In the genomic region with DNA sequence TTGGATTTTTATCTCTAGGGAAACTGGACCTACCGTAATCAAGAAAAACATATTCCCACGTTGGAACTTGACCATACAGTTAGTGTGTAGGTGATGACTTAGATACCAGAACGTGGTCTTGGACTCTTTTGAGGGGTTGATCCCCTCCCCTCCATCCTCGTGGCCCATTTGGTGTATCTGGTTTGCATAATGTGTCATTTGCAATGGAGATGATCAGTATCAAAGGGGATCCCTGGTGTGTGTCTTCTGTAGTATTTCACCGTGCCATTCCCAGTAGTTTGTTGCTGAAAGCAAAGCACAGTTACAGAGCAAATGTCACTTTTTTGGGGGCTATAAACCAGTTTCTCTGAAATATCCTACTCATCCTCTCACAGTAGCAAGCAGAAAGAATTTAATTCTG, we compare ENCODE assay signal across 3 cellular contexts.
TF ChIP-seq lines count a peak whose summit lies in the region.

No MANE protein-coding gene starts in this region.

TF ChIP-seq in SK-N-SH, 30 proteins besides CTCF, POLR2A, EP300 and RAD21 (continued from another document and continues in another):
- TF ChIP-seq SIN3A (IDR thresholded peaks at IDR 0.05; ENCODE audit: borderline replicate concordance, low read depth, low read length) (no peak), GATA2 (CRISPR knock-in tag; IDR thresholded peaks at IDR 0.05) (peak; percentile 91), FOXM1 (IDR thresholded peaks at IDR 0.05; ENCODE audit: low read depth) (no peak), RXRA (IDR thresholded peaks at IDR 0.05; ENCODE audit: borderline replicate concordance, low read depth) (no peak), TCF12 (IDR thresholded peaks at IDR 0.05) (peak; percentile 12; the same call in 1 of the 2 replicates), SMC3 (IDR thresholded peaks at IDR 0.05; ENCODE audit: low read depth, low read length) (no peak), RCOR1 (IDR thresholded peaks at IDR 0.05; ENCODE audit: low read length) (no peak)
- TF ChIP-seq, protein P1, sequence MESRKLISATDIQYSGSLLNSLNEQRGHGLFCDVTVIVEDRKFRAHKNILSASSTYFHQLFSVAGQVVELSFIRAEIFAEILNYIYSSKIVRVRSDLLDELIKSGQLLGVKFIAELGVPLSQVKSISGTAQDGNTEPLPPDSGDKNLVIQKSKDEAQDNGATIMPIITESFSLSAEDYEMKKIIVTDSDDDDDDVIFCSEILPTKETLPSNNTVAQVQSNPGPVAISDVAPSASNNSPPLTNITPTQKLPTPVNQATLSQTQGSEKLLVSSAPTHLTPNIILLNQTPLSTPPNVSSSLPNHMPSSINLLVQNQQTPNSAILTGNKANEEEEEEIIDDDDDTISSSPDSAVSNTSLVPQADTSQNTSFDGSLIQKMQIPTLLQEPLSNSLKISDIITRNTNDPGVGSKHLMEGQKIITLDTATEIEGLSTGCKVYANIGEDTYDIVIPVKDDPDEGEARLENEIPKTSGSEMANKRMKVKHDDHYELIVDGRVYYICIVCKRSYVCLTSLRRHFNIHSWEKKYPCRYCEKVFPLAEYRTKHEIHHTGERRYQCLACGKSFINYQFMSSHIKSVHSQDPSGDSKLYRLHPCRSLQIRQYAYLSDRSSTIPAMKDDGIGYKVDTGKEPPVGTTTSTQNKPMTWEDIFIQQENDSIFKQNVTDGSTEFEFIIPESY (IDR thresholded peaks at IDR 0.05; ENCODE audit: borderline replicate concordance, low read depth): no peak
- TF ChIP-seq, protein P2, sequence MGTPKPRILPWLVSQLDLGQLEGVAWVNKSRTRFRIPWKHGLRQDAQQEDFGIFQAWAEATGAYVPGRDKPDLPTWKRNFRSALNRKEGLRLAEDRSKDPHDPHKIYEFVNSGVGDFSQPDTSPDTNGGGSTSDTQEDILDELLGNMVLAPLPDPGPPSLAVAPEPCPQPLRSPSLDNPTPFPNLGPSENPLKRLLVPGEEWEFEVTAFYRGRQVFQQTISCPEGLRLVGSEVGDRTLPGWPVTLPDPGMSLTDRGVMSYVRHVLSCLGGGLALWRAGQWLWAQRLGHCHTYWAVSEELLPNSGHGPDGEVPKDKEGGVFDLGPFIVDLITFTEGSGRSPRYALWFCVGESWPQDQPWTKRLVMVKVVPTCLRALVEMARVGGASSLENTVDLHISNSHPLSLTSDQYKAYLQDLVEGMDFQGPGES (IDR thresholded peaks at IDR 0.05; ENCODE audit: low read depth, low read length): no peak
- TF ChIP-seq, protein P3, sequence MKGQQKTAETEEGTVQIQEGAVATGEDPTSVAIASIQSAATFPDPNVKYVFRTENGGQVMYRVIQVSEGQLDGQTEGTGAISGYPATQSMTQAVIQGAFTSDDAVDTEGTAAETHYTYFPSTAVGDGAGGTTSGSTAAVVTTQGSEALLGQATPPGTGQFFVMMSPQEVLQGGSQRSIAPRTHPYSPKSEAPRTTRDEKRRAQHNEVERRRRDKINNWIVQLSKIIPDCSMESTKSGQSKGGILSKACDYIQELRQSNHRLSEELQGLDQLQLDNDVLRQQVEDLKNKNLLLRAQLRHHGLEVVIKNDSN (IDR thresholded peaks at IDR 0.05; ENCODE audit: borderline replicate concordance, low read depth): no peak
- TF ChIP-seq, protein P4, sequence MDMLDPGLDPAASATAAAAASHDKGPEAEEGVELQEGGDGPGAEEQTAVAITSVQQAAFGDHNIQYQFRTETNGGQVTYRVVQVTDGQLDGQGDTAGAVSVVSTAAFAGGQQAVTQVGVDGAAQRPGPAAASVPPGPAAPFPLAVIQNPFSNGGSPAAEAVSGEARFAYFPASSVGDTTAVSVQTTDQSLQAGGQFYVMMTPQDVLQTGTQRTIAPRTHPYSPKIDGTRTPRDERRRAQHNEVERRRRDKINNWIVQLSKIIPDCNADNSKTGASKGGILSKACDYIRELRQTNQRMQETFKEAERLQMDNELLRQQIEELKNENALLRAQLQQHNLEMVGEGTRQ (IDR thresholded peaks at IDR 0.05; ENCODE audit: borderline replicate concordance, low read depth, low read length): no peak

TF ChIP-seq in WTC11, 78 proteins besides CTCF, POLR2A, EP300 and RAD21 (continued from another document):
- TF ChIP-seq, protein P5, sequence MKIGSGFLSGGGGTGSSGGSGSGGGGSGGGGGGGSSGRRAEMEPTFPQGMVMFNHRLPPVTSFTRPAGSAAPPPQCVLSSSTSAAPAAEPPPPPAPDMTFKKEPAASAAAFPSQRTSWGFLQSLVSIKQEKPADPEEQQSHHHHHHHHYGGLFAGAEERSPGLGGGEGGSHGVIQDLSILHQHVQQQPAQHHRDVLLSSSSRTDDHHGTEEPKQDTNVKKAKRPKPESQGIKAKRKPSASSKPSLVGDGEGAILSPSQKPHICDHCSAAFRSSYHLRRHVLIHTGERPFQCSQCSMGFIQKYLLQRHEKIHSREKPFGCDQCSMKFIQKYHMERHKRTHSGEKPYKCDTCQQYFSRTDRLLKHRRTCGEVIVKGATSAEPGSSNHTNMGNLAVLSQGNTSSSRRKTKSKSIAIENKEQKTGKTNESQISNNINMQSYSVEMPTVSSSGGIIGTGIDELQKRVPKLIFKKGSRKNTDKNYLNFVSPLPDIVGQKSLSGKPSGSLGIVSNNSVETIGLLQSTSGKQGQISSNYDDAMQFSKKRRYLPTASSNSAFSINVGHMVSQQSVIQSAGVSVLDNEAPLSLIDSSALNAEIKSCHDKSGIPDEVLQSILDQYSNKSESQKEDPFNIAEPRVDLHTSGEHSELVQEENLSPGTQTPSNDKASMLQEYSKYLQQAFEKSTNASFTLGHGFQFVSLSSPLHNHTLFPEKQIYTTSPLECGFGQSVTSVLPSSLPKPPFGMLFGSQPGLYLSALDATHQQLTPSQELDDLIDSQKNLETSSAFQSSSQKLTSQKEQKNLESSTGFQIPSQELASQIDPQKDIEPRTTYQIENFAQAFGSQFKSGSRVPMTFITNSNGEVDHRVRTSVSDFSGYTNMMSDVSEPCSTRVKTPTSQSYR (CRISPR knock-in tag; IDR thresholded peaks at IDR 0.05): no peak
- TF ChIP-seq ETV6 (CRISPR knock-in tag; IDR thresholded peaks at IDR 0.05) (no peak), GTF2I (CRISPR knock-in tag; conservative IDR thresholded peaks at IDR 0.05) (no peak), SMAD3 (CRISPR knock-in tag; IDR thresholded peaks at IDR 0.05; ENCODE audit: borderline replicate concordance) (no peak)
- TF ChIP-seq, protein P6, sequence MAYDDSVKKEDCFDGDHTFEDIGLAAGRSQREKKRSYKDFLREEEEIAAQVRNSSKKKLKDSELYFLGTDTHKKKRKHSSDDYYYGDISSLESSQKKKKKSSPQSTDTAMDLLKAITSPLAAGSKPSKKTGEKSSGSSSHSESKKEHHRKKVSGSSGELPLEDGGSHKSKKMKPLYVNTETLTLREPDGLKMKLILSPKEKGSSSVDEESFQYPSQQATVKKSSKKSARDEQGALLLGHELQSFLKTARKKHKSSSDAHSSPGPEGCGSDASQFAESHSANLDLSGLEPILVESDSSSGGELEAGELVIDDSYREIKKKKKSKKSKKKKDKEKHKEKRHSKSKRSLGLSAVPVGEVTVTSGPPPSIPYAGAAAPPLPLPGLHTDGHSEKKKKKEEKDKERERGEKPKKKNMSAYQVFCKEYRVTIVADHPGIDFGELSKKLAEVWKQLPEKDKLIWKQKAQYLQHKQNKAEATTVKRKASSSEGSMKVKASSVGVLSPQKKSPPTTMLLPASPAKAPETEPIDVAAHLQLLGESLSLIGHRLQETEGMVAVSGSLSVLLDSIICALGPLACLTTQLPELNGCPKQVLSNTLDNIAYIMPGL (CRISPR knock-in tag; IDR thresholded peaks at IDR 0.05): no peak
- TF ChIP-seq, protein P7, sequence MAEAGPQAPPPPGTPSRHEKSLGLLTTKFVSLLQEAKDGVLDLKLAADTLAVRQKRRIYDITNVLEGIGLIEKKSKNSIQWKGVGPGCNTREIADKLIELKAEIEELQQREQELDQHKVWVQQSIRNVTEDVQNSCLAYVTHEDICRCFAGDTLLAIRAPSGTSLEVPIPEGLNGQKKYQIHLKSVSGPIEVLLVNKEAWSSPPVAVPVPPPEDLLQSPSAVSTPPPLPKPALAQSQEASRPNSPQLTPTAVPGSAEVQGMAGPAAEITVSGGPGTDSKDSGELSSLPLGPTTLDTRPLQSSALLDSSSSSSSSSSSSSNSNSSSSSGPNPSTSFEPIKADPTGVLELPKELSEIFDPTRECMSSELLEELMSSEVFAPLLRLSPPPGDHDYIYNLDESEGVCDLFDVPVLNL (CRISPR knock-in tag; IDR thresholded peaks at IDR 0.05; ENCODE audit: borderline replicate concordance, low read depth): no peak
- TF ChIP-seq, protein P8, sequence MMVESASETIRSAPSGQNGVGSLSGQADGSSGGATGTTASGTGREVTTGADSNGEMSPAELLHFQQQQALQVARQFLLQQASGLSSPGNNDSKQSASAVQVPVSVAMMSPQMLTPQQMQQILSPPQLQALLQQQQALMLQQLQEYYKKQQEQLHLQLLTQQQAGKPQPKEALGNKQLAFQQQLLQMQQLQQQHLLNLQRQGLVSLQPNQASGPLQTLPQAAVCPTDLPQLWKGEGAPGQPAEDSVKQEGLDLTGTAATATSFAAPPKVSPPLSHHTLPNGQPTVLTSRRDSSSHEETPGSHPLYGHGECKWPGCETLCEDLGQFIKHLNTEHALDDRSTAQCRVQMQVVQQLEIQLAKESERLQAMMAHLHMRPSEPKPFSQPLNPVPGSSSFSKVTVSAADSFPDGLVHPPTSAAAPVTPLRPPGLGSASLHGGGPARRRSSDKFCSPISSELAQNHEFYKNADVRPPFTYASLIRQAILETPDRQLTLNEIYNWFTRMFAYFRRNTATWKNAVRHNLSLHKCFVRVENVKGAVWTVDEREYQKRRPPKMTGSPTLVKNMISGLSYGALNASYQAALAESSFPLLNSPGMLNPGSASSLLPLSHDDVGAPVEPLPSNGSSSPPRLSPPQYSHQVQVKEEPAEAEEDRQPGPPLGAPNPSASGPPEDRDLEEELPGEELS (CRISPR knock-in tag; IDR thresholded peaks at IDR 0.05): no peak
- TF ChIP-seq, protein P9, sequence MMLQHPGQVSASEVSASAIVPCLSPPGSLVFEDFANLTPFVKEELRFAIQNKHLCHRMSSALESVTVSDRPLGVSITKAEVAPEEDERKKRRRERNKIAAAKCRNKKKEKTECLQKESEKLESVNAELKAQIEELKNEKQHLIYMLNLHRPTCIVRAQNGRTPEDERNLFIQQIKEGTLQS (CRISPR knock-in tag; conservative IDR thresholded peaks at IDR 0.05): no peak

TF ChIP-seq in HEK293T, 16 proteins besides CTCF, POLR2A, EP300 and RAD21 (continued from another document):
- TF ChIP-seq CTBP1 (IDR thresholded peaks at IDR 0.05; ENCODE audit: borderline replicate concordance): no peak
- no peak for TF ChIP-seq LEF1 (IDR thresholded peaks at IDR 0.05; ENCODE audit: borderline replicate concordance)
- no peak for TF ChIP-seq L3MBTL2 (conservative IDR thresholded peaks at IDR 0.05)
- no peak for TF ChIP-seq ELF4 (IDR thresholded peaks at IDR 0.05)
- TF ChIP-seq NFRKB (IDR thresholded peaks at IDR 0.05): no peak
- TF ChIP-seq, protein P10, sequence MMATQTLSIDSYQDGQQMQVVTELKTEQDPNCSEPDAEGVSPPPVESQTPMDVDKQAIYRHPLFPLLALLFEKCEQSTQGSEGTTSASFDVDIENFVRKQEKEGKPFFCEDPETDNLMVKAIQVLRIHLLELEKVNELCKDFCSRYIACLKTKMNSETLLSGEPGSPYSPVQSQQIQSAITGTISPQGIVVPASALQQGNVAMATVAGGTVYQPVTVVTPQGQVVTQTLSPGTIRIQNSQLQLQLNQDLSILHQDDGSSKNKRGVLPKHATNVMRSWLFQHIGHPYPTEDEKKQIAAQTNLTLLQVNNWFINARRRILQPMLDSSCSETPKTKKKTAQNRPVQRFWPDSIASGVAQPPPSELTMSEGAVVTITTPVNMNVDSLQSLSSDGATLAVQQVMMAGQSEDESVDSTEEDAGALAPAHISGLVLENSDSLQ (IDR thresholded peaks at IDR 0.05): no peak
- no peak for TF ChIP-seq ARNT (IDR thresholded peaks at IDR 0.05)
- no peak for TF ChIP-seq FOXA1 (IDR thresholded peaks at IDR 0.05)
